Comparison of ENCODE assay signal across 1 cellular context in genomic region chr19:45939792-45940514, GRCh38.
TF ChIP-seq lines count a peak whose summit lies in the region.

No MANE protein-coding gene starts in this region.

TF ChIP-seq in IMR-90, 13 proteins besides CTCF, POLR2A, EP300 and RAD21:
- TF ChIP-seq RFX5 (IDR thresholded peaks at IDR 0.05; ENCODE audit: low read depth, low read length), result no peak
- no peak for TF ChIP-seq RCOR1 (IDR thresholded peaks at IDR 0.05; ENCODE audit: insufficient replicate concordance, low read length)
- no peak for TF ChIP-seq CEBPB (IDR thresholded peaks at IDR 0.05; ENCODE audit: low read depth, low read length)
- TF ChIP-seq FOS (IDR thresholded peaks at IDR 0.05; ENCODE audit: low read depth, low read length), result no peak
- no peak for TF ChIP-seq BHLHE40 (IDR thresholded peaks at IDR 0.05; ENCODE audit: low read depth, low read length)
